ENCODE assay signal across 30 cellular contexts in the genomic region with DNA sequence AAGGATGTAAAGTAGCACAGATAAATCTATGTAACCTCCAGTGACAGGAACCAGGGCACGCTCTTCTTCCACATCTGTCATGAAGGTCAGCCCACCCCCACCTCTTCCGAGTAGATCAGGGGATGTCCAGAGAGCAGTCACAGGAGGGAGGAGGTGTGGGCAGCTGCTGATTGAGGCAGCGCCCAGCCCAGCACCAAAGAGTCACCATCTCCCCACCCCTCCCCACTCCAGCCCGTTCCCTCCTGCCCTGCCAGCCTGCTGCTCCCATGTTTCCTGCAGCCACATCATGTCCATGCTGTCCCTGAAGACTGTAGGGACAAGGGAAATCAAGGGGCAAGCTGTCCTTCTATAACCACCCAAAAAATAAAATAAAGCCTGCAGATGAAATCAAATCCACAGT.
"Had no signal": no experiment of that assay in that cellular context is flagged by ENCODE, and none has a peak within 500 bp of the region (broad histone marks: within the 10 kb centered on the region; RNA-seq: fewer than 3 reads in every experiment).

No MANE protein-coding gene starts in this region.

- H3K9me3 ChIP-seq: esophagus squamous epithelium, gastroesophageal sphincter had no signal

- H3K4me1 Mint-ChIP-seq: activated T-helper 17 cell treated with anti-CD3 and anti-CD28 coated beads, Interleukin-2, amount 50 U/mL, for 72 hours; T-helper 17 cell had no signal

- H3K36me3 Mint-ChIP-seq: activated naive CD8-positive, alpha-beta T cell had no signal

- H3K4me1 ChIP-seq: gastroesophageal sphincter had no signal

- H3K4me3 ChIP-seq: esophagus squamous epithelium, gastroesophageal sphincter had no signal

- DNase-seq: activated B cell treated with CpG ODN at 0.5 μM for 24 hours; activated CD4-positive, alpha-beta T cell treated with anti-CD3 and anti-CD28 coated beads for 48 hours; activated CD4-positive, alpha-beta T cell treated with anti-CD3 and anti-CD28 coated beads, Interleukin-2, amount 50 U/mL, for 1 hour; activated CD4-positive, alpha-beta T cell treated with anti-CD3 and anti-CD28 coated beads, Interleukin-2, amount 50 U/mL, for 48 hours; activated CD8-positive, alpha-beta memory T cell treated with anti-CD3 and anti-CD28 coated beads for 24 hours; activated CD8-positive, alpha-beta T cell treated with anti-CD3 and anti-CD28 coated beads for 36 hours; activated effector memory CD4-positive, alpha-beta T cell treated with Interleukin-2 at 50 U/mL for 16 hours; activated gamma-delta T cell treated with Interleukin-2 at 50 U/mL for 16 hours; activated naive CD4-positive, alpha-beta T cell treated with anti-CD3 and anti-CD28 coated beads, Interleukin-2, amount 50 U/mL, for 16 hours; activated naive CD4-positive, alpha-beta T cell treated with Interleukin-2 at 50 U/mL for 16 hours; activated T-cell treated with anti-CD3 and anti-CD28 coated beads, Interleukin-2, amount 50 U/mL, for 4 hours; amniotic stem cell; anterior cingulate cortex; brain microvascular endothelial cell; caudate nucleus; cortex of kidney; dermis blood vessel endothelial cell; effector CD8-positive, alpha-beta T cell; esophagus squamous epithelium; foreskin melanocyte; T-helper 1 cell; T-helper 17 cell; T1000; WERI-Rb-1 had no signal

- H3K9me3 Mint-ChIP-seq: activated B cell treated with CpG ODN at 0.5 μM for 24 hours; activated CD8-positive, alpha-beta T cell treated with anti-CD3 and anti-CD28 coated beads for 36 hours; activated T-cell treated with anti-CD3 and anti-CD28 coated beads, Interleukin-2, amount 50 U/mL, for 4 hours; activated T-helper 17 cell treated with anti-CD3 and anti-CD28 coated beads, Interleukin-2, amount 50 U/mL, for 72 hours; T-helper 2 cell treated with Interferon-gamma antibody and Interleukin-4, amounts not matched to agents 5 μg/mL and 100 μg/mL, for 36 hours had no signal

- H3K27me3 ChIP-seq: brain microvascular endothelial cell, esophagus squamous epithelium had no signal

- H3K4me3 Mint-ChIP-seq: activated B cell treated with CpG ODN at 0.5 μM for 24 hours; activated CD8-positive, alpha-beta T cell treated with anti-CD3 and anti-CD28 coated beads for 36 hours; activated naive CD8-positive, alpha-beta T cell; activated T-cell treated with anti-CD3 and anti-CD28 coated beads, Interleukin-2, amount 50 U/mL, for 4 hours; activated T-helper 17 cell treated with anti-CD3 and anti-CD28 coated beads, Interleukin-2, amount 50 U/mL, for 72 hours; T-helper 17 cell; T-helper 2 cell treated with Interferon-gamma antibody and Interleukin-4, amounts not matched to agents 5 μg/mL and 100 μg/mL, for 36 hours had no signal

- ATAC-seq: activated CD4-positive, CD25-positive, alpha-beta regulatory T cell treated with anti-CD3 and anti-CD28 coated beads, Interleukin-2, amount 50 U/mL, for 24 hours; activated CD8-positive, alpha-beta T cell treated with anti-CD3 and anti-CD28 coated beads for 36 hours; activated T-cell treated with anti-CD3 and anti-CD28 coated beads, Interleukin-2, amount 50 U/mL, for 4 hours; activated T-helper 17 cell treated with anti-CD3 and anti-CD28 coated beads, Interleukin-2, amount 50 U/mL, for 72 hours; gastroesophageal sphincter; T-helper 17 cell had no signal

- H3K27ac ChIP-seq: brain microvascular endothelial cell, epithelial cell of prostate, esophagus squamous epithelium, gastroesophageal sphincter, WERI-Rb-1 had no signal

- H3K27ac Mint-ChIP-seq: activated B cell treated with CpG ODN at 0.5 μM for 24 hours; activated CD8-positive, alpha-beta T cell treated with anti-CD3 and anti-CD28 coated beads for 36 hours; activated naive CD8-positive, alpha-beta T cell; activated T-helper 17 cell treated with anti-CD3 and anti-CD28 coated beads, Interleukin-2, amount 50 U/mL, for 72 hours; T-helper 17 cell; T-helper 2 cell treated with Interferon-gamma antibody and Interleukin-4, amounts not matched to agents 5 μg/mL and 100 μg/mL, for 36 hours had no signal

- H3K27me3 Mint-ChIP-seq: activated B cell treated with CpG ODN at 0.5 μM for 24 hours; activated CD8-positive, alpha-beta T cell treated with anti-CD3 and anti-CD28 coated beads for 36 hours; activated naive CD8-positive, alpha-beta T cell; T-helper 17 cell had no signal
